ENCODE assay signal across 8 cellular contexts in the genomic region with DNA sequence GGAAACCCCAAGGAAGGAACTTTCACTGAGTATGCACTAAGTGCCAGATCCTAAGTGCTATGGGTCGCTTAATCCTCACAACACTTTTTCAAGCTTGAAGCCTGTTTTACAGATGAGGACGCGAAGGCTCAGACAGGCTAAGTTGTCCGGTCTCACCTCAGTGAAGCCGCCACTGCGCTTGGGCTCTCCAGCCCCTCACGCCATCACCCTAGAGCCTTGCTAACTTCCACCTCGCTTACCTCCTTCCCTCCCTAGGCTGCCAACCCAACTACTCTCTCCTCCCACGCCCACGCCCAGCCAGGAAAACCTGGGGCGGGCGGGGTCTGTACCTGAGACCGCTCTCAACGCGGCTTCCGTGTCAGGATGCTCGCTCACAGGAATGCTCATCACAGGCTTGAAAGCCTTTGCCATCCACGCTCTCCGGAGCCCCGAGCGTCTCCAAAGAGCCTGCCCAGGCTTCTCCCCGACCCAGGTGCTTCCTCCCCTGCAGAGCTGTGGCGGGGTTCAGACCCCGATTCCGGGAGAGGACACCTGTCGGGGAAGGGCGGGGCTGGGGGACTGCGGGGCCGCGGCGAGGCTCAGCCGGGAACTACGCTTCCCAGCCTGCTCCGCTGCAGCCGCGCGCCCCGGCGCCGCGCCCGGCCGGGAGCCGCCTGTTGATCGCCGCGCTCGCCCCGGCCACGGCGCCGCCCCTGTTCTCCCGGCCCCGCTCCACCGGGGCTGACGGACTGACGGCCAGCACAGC. TPM values are rescaled to one million over a fixed set of nuclear protein-coding genes. Genes with fewer than 3 reads are reported as not detected.
DNase-seq lines count a peak whose midpoint lies in the region; ATAC-seq and TF ChIP-seq lines count a peak whose summit lies in the region.

A gene (plus strand): TSS at position 656 of the 745 bp plus-strand sequence. CDS start 14,845 bp downstream, outside the sequence.

- H4K20me1 ChIP-seq in SK-N-SH (ENCODE audit: insufficient read depth) = no peaks in the 10 kb centered on the region

- no peaks in the 10 kb centered on the region for H3K36me3 ChIP-seq in SK-N-SH (replicated peaks in 1 of 2; ENCODE audit: control insufficient read depth in 1 of 2, insufficient read depth in 2 of 2, low read length in 1 of 2)

- TF ChIP-seq CTCF in SK-N-SH (IDR thresholded peaks at IDR 0.05) = no peak

- peak within 1 kb of the TSS; percentile 78 to 81 for H3K4me3 ChIP-seq in SK-N-SH (ENCODE audit: low read depth in 2 of 2, low read length in 1 of 2)

- peak; percentile 88 for ATAC-seq in HG03432 (IDR thresholded peaks at IDR 0.05; ENCODE audit: unreplicated experiment)

- CTCF ChIA-PET in SK-N-SH (lab: Yijun Ruan, JAX) = interaction anchor here (1.3 to 2.1 kb wide), 6 partner anchors 12 to 101 kb away, joined by 3 to 16 read pairs (median 6); no protein-coding TSS in a partner anchor

- H3K79me2 ChIP-seq in SK-N-SH (ENCODE audit: insufficient read depth) = peaks cover 16% of the 10 kb centered on the region; the same call in 1 of the 2 replicates

- H3K27ac ChIP-seq in SK-N-SH (ENCODE audit: low read depth in 2 of 2, low read length in 1 of 2) = peak within 1 kb of the TSS in 1 of 2 experiments; percentile 60; a peak in 2 of 4 replicates

- peak within 1 kb of the TSS; percentile 30; the same call in 1 of the 2 replicates for H3K9ac ChIP-seq in SK-N-SH

- no peaks in the 10 kb centered on the region; the same call in 1 of the 2 replicates for H3K27me3 ChIP-seq in SK-N-SH (ENCODE audit: insufficient read depth)

- H3F3A ChIP-seq in SK-N-SH (replicated peaks; ENCODE audit: insufficient read depth) = no peaks in the 10 kb centered on the region

- H2AFZ ChIP-seq in SK-N-SH (ENCODE audit: low read depth) = peak within 1 kb of the TSS; percentile 81; the same call in 1 of the 2 replicates

- no peaks in the 10 kb centered on the region for H3K9me3 ChIP-seq in SK-N-SH

- H3K4me2 ChIP-seq in SK-N-SH = peak within 1 kb of the TSS; percentile 90

- no peaks in the 10 kb centered on the region for H3K9me2 ChIP-seq in SK-N-SH

- H3K4me1 ChIP-seq in SK-N-SH (ENCODE audit: control insufficient read depth in 1 of 2, insufficient read depth in 2 of 2, low read depth in 1 of 2, low read length in 1 of 2) = peaks cover 4 to 5% of the 10 kb centered on the region in 2 experiments; a peak in 2 of 4 replicates

- peak; percentile 37 for DNase-seq in CD1c-positive myeloid dendritic cell (ENCODE audit: extremely low spot score)
- peak; percentile 64 for DNase-seq in GM19238 (ENCODE audit: insufficient read length, low spot score)
- peak; percentile 89 for DNase-seq in SK-N-SH
- peak; percentile 79 for DNase-seq in astrocyte of the hippocampus (ENCODE audit: low read depth, low spot score)
- peak; percentile 40 to 61 for DNase-seq in hippocampal formation (lab: John Stamatoyannopoulos, UW)
- DNase-seq in retina = peak; percentile 75
- no peak for DNase-seq in SKM-1 (lab: John Stamatoyannopoulos, UW; ENCODE audit: unreplicated experiment)

- no peak for TF ChIP-seq RAD21 in SK-N-SH (IDR thresholded peaks at IDR 0.05; ENCODE audit: low read length)

- WGBS in SK-N-SH (ENCODE audit: low lambda C conversion rate) = 21% methylated on average over 22 of the region's 57 CpGs

- no peak for TF ChIP-seq EP300 in SK-N-SH (IDR thresholded peaks at IDR 0.05; ENCODE audit: borderline replicate concordance in 1 of 2, low read depth in 1 of 2, low read length in 1 of 2)

- POLR2A ChIA-PET in SK-N-SH (lab: Yijun Ruan, JAX) = no interaction called here

TF ChIP-seq in SK-N-SH, 30 proteins besides CTCF, POLR2A, EP300 and RAD21:
- no peak for TF ChIP-seq SIN3A (IDR thresholded peaks at IDR 0.05; ENCODE audit: borderline replicate concordance, low read depth, low read length)
- TF ChIP-seq SMC3 (IDR thresholded peaks at IDR 0.05; ENCODE audit: low read depth, low read length) = no peak

RNA-seq across cellular contexts. Expression of the gene that starts here (rescaled TPM):
- polyA plus RNA-seq in SK-N-SH (2012; rRNA removed) = 2.7 and 4.4 TPM in 2 replicates
- polyA plus RNA-seq in SK-N-SH (2012; cell fraction: cytosol; rRNA removed) = 4.3 TPM in 2 replicates
- 3.1 and 6.4 TPM in 2 replicates for polyA plus RNA-seq in SK-N-SH (2012; cell fraction: nucleus; rRNA removed)
